2 cellular contexts compared by ENCODE assay signal in the genomic region with DNA sequence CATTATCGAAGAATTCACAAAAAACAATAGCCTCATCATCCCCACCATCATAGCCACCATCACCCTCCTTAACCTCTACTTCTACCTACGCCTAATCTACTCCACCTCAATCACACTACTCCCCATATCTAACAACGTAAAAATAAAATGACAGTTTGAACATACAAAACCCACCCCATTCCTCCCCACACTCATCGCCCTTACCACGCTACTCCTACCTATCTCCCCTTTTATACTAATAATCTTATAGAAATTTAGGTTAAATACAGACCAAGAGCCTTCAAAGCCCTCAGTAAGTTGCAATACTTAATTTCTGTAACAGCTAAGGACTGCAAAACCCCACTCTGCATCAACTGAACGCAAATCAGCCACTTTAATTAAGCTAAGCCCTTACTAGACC.
A peak's percentile ranks its signal among the peaks of the same experiment; 100 is the strongest.
DNase-seq lines count a peak whose midpoint lies in the region; ATAC-seq, FAIRE-seq and TF ChIP-seq lines count a peak whose summit lies in the region.
"Not testable (repeated sequence)": the region's sequence is repeated elsewhere in the genome, so short reads cannot be mapped to it uniquely, and the experiment has no call there.

No MANE protein-coding gene starts in this region.

- H3K9me1 ChIP-seq in K562 (ENCODE audit: control insufficient read depth, insufficient read depth, low read length) = not testable (repeated sequence)

- H3K9me3 ChIP-seq in K562 (replicated peaks; ENCODE audit: control insufficient read depth, insufficient read depth, low read depth, low read length); HepG2 (ENCODE audit: low read length): not testable (repeated sequence)

- in situ Hi-C loops in K562 (cut with MboI); HepG2 (cut with HindIII; ENCODE audit: extremely low pct_ligation_motif_present, low pct_unique_long_range_greater_than_20kb): not testable (repeated sequence)

- H3K4me3 ChIP-seq in K562; HepG2 (replicated peaks in 1 of 3; ENCODE audit: insufficient read depth in 1 of 3, low read depth in 2 of 3, low read length in 3 of 3): not testable (repeated sequence)

- H4K20me1 ChIP-seq in K562 (replicated peaks; ENCODE audit: control insufficient read depth, insufficient read depth, low read length); HepG2 (ENCODE audit: insufficient read depth, low read length): not testable (repeated sequence)

- not testable (repeated sequence) for TF ChIP-seq EP300 in K562 (IDR thresholded peaks at IDR 0.05; ENCODE audit: low read length); HepG2 (IDR thresholded peaks at IDR 0.05; ENCODE audit: low read depth in 2 of 2, low read length in 2 of 2); HepG2 (CRISPR knock-in tag; IDR thresholded peaks at IDR 0.05; ENCODE audit: borderline replicate concordance)

- not testable (repeated sequence) for ATAC-seq in K562, HepG2

- not testable (repeated sequence) for H3K4me1 ChIP-seq in K562 (replicated peaks in 1 of 2; ENCODE audit: control insufficient read depth in 2 of 2, insufficient read depth in 2 of 2, low read length in 2 of 2); HepG2 (ENCODE audit: insufficient read depth, low read length)

- not testable (repeated sequence) for H3K27ac ChIP-seq in K562 (ENCODE audit: extremely low read depth, low read depth, low read length); HepG2 (ENCODE audit: extremely low read length, insufficient read depth, low read length)

- not testable (repeated sequence) for BruUV-seq in K562 (replicated peaks; lab: Mats Ljungman, UMichigan); HepG2 (replicated peaks; lab: Mats Ljungman, UMichigan)

- TF ChIP-seq CTCF in K562 (IDR thresholded peaks at IDR 0.05 in 2 of 3, conservative IDR thresholded peaks at IDR 0.05 in 1 of 3; ENCODE audit: insufficient read depth in 2 of 3, low read depth in 1 of 3, low read length in 3 of 3); HepG2 (CRISPR knock-in tag; IDR thresholded peaks at IDR 0.05): not testable (repeated sequence)

- POLR2A ChIA-PET in K562 (lab: Yijun Ruan, JAX) (interaction anchor here (8.8 kb wide), 1 partner anchor 7 kb away, joined by 53806 read pairs; no protein-coding TSS in a partner anchor), HepG2 (lab: Yijun Ruan, JAX) (interaction anchor here (8.8 kb wide), 1 partner anchor 7 kb away, joined by 3907 read pairs; no protein-coding TSS in a partner anchor)

- not testable (repeated sequence) for TF ChIP-seq POLR2A in K562 (conservative IDR thresholded peaks at IDR 0.05); HepG2 (IDR thresholded peaks at IDR 0.05; ENCODE audit: insufficient read depth in 1 of 2, low read depth in 2 of 2, low read length in 2 of 2)

- TF ChIP-seq RAD21 in K562 (CRISPR knock-in tag; conservative IDR thresholded peaks at IDR 0.05 in 1 of 2, IDR thresholded peaks at IDR 0.05 in 1 of 2); HepG2 (CRISPR knock-in tag; IDR thresholded peaks at IDR 0.05): not testable (repeated sequence)

- intact Hi-C loops in K562 (cut with micrococcal nuclease); HepG2 (cut with micrococcal nuclease; ENCODE audit: unreplicated experiment): not testable (repeated sequence)

- FAIRE-seq in K562 (lab: Jason Lieb, UNC); HepG2 (lab: Jason Lieb, UNC): not testable (repeated sequence)

- not testable (repeated sequence) for H2AFZ ChIP-seq in K562 (ENCODE audit: low read depth, low read length); HepG2 (ENCODE audit: low read length)

- CTCF ChIA-PET in K562 (lab: Yijun Ruan, JAX; ENCODE audit: low intra/inter-chr PET ratio) = interaction anchor here (8.8 kb wide), 1 partner anchor 7 kb away, joined by 1054 read pairs; no protein-coding TSS in a partner anchor
- CTCF ChIA-PET in HepG2 (lab: Yijun Ruan, JAX; ENCODE audit: low intra/inter-chr PET ratio, low total read pairs) = interaction anchor here (7.2 kb wide), 1 partner anchor 7 kb away, joined by 518 read pairs; no protein-coding TSS in a partner anchor

- under 1% methylated on average over 6 of the region's 6 CpGs for WGBS in K562 (ENCODE audit: insufficient coverage, low coverage, missing lambda C conversion rate)
- WGBS in HepG2 (ENCODE audit: low lambda C conversion rate) = under 1% methylated on average over 6 of the region's 6 CpGs

- not testable (repeated sequence) for H3K36me3 ChIP-seq in K562 (ENCODE audit: control insufficient read depth, insufficient read depth, low read length); HepG2 (replicated peaks in 1 of 2; ENCODE audit: control insufficient read depth in 1 of 2, insufficient read depth in 2 of 2, low read length in 2 of 2)

- H3K4me2 ChIP-seq in K562 (ENCODE audit: insufficient read depth, low read length); HepG2 (ENCODE audit: low read depth, low read length): not testable (repeated sequence)

- H3K79me2 ChIP-seq in K562 (ENCODE audit: control insufficient read depth, insufficient read depth, low read length); HepG2 (ENCODE audit: insufficient read depth, low read length): not testable (repeated sequence)

- not testable (repeated sequence) for DNase-seq in K562 (ENCODE audit: extremely low read depth in 1 of 4, low spot score in 3 of 4); HepG2 (ENCODE audit: low spot score)

- H3K9ac ChIP-seq in K562 (ENCODE audit: insufficient read depth in 1 of 2, low read depth in 2 of 2, low read length in 2 of 2); HepG2 (ENCODE audit: insufficient read depth, low read depth, low read length): not testable (repeated sequence)

- H3K27me3 ChIP-seq in K562 (ENCODE audit: control insufficient read depth in 2 of 2, insufficient read depth in 2 of 2, low read length in 2 of 2); HepG2 (ENCODE audit: control insufficient read depth in 1 of 2, insufficient read depth in 2 of 2, low read length in 2 of 2): not testable (repeated sequence)

TF ChIP-seq in K562, 482 proteins besides CTCF, POLR2A, EP300 and RAD21:
- peak; percentile 41 for TF ChIP-seq TBP (optimal IDR thresholded peaks at IDR 0.05; ENCODE audit: low read depth, low read length)

TF ChIP-seq in HepG2, 621 proteins besides CTCF, POLR2A, EP300 and RAD21:
- TF ChIP-seq PCBP2 (optimal IDR thresholded peaks at IDR 0.05; ENCODE audit: low read depth, low read length, poor library complexity, severe bottlenecking) = peak; percentile 96
- peak; percentile 95 for TF ChIP-seq HNRNPH1 (optimal IDR thresholded peaks at IDR 0.05; ENCODE audit: low read depth, low read length)
- TF ChIP-seq TEAD3 (CRISPR knock-in tag; optimal IDR thresholded peaks at IDR 0.05; ENCODE audit: borderline replicate concordance) = peak; percentile 91
- TF ChIP-seq CCAR2 (optimal IDR thresholded peaks at IDR 0.05; ENCODE audit: low read depth, low read length) = peak; percentile 93
